ENCODE assay signal across 19 cellular contexts in the genomic region with DNA sequence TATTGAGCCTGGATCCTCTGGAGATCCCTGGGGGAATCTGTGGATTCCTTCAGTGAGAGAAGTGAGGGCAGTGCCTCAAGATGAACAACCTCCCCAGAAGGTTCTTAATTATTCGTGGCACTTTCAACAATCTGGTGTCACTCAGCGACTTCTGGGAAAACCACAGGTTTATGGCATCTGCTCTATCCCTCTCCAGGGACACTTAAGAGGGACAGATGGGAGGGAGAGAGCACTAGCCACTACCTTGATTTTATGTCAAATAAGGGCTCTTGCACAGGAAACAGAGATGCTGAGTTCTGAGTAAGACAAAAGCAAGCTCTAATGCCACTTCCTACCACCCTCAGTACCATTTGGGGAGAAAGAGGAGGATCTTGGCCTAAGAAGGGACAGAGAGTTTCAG. TPM values are rescaled to one million over a fixed set of nuclear protein-coding genes. Genes with fewer than 3 reads are reported as not detected.
"Had no signal": no experiment of that assay in that cellular context is flagged by ENCODE, and none has a peak within 500 bp of the region (broad histone marks: within the 10 kb centered on the region; RNA-seq: fewer than 3 reads in every experiment).

No MANE protein-coding gene starts in this region.

- H3K27ac ChIP-seq: ascending aorta, cardiac muscle cell, colonic mucosa, epithelial cell of prostate, gastroesophageal sphincter, hepatocyte, ovary had no signal

- H3K4me3 ChIP-seq: ascending aorta, cardiac muscle cell, colonic mucosa, gastroesophageal sphincter, hepatocyte, ovary had no signal

- H3K4me1 ChIP-seq: ascending aorta, colonic mucosa had no signal

- H3K79me2 ChIP-seq: hepatocyte had no signal

- H3K4me2 ChIP-seq: hepatocyte had no signal

- H3K27me3 ChIP-seq: ascending aorta, colonic mucosa, gastroesophageal sphincter, hepatocyte, ovary had no signal

- ATAC-seq: activated CD4-positive, CD25-positive, alpha-beta regulatory T cell treated with anti-CD3 and anti-CD28 coated beads, Interleukin-2, amount 50 U/mL, for 24 hours; activated naive CD8-positive, alpha-beta T cell treated with anti-CD3 and anti-CD28 coated beads, Interleukin-2, amount 50 U/mL, for 24 hours; gastroesophageal sphincter; left ventricle myocardium superior had no signal

- H3K36me3 ChIP-seq: ascending aorta, cardiac muscle cell, colonic mucosa, gastroesophageal sphincter, ovary had no signal

- H2AFZ ChIP-seq: hepatocyte had no signal

- DNase-seq: activated gamma-delta T cell; activated naive CD8-positive, alpha-beta T cell treated with anti-CD3 and anti-CD28 coated beads, Interleukin-2, amount 50 U/mL, for 24 hours; colonic mucosa; effector CD4-positive, alpha-beta T cell; kidney; left ventricle myocardium superior; mesenchymal stem cell; ovary; stimulated activated CD4-positive, alpha-beta T cell treated with anti-CD3 and anti-CD28 coated beads, Interleukin-4, amount 100 ng/mL, for 1 hour; stimulated activated CD8-positive, alpha-beta memory T cell treated with anti-CD3 and anti-CD28 coated beads, Interleukin-4, amount 100 ng/mL, for 48 hours had no signal

- H3K9me3 ChIP-seq: ascending aorta, colonic mucosa, gastroesophageal sphincter, ovary had no signal

RNA-seq across cellular contexts. Expression of gene CHI3L1, which starts 21.2 kb away (rescaled TPM):
- total RNA-seq: cardiac muscle cell, neural crest cell had no signal

RNA-seq across cellular contexts. Expression of gene CHIT1, which starts 21.7 kb away (rescaled TPM):
- total RNA-seq: ascending aorta, left ventricle myocardium superior, neural crest cell had no signal
- polyA plus RNA-seq: cardiac muscle cell had no signal

RNA-seq across cellular contexts. Expression of gene MYBPH, which starts 32.1 kb away (rescaled TPM):
- total RNA-seq: ascending aorta, colonic mucosa, gastroesophageal sphincter, hepatocyte, kidney, left ventricle myocardium superior, neural crest cell, temporal lobe, ureter had no signal
